ENCODE assay signal across 21 cellular contexts in the genomic region with DNA sequence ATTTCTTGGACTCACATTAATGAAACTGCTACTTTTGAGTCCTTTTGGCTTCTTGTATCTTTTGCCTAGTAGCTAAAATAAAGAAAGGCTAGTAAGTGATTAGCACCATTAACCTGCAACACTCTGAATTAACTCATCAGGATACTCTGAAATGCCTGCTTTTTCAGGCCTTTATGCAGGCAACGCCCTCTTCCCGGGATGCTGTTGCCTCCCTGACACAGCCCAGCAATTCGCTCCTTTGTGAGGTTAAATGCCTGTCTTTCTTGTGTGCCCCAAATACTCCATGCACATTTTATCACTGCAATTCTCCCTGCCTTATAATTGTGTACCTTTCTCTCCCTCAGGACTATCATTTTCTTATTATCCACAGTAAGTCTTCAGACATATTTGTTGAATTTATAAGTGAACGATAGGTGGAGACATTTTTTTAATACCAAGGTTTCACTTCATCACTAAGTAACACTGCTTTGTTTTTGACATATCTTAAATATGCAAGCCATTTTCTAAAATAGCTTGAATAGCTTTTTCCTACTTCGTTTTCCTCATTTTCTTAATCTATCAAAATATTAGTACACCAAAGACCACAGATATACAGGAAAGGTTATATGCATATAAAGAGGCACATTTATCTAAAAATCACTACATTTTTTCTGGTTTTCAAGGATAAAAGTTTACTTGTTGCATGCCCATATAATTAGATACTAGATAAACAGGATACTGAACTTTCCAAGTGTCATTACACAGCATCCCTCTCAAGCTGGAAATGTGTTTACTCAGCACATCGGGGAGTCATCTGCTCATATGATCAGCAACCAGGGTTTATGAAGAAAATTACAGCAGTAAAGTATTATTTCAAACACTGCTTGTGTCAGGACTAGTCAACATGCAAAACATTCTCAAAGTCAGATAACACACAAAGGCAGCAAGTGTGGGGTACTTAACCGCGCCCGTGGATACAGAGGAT. TPM values are rescaled to one million over a fixed set of nuclear protein-coding genes. Genes with fewer than 3 reads are reported as not detected.
DNase-seq lines count a peak whose midpoint lies in the region; ATAC-seq and TF ChIP-seq lines count a peak whose summit lies in the region.
"Had no signal": no experiment of that assay in that cellular context is flagged by ENCODE, and none has a peak within 500 bp of the region (broad histone marks: within the 10 kb centered on the region; RNA-seq: fewer than 3 reads in every experiment).

No MANE protein-coding gene starts in this region.

- ATAC-seq in IMR-90 (ENCODE audit: low read depth), result peak; percentile 81
- peak; percentile 27 for ATAC-seq in foreskin keratinocyte
- no peak for ATAC-seq in left lobe of liver
- no peak for ATAC-seq in effector memory CD8-positive, alpha-beta T cell (replicated peaks)
- ATAC-seq: activated CD8-positive, alpha-beta T cell treated with anti-CD3 and anti-CD28 coated beads for 36 hours; activated T-helper 17 cell treated with anti-CD3 and anti-CD28 coated beads, Interleukin-2, amount 50 U/mL, for 72 hours; left colon had no signal

- peak overlapping the region; percentile 88 for H2BK120ac ChIP-seq in IMR-90 (ENCODE audit: low read depth, low read length)

- H3K4me2 ChIP-seq in IMR-90 (ENCODE audit: low read depth, low read length) (peak overlapping the region; percentile 20), SU-DHL-6 (ENCODE audit: low read depth, low read length, poor library complexity, severe bottlenecking) (no peak overlapping the region)
- H3K4me2 ChIP-seq: BLaER1, hepatocyte had no signal

- H3K4ac ChIP-seq in IMR-90 (ENCODE audit: low read depth, low read length), result peak overlapping the region; percentile 83

- H3K79me2 ChIP-seq in SU-DHL-6 (ENCODE audit: insufficient read depth, low read length), result no peaks in the 10 kb centered on the region
- H3K79me2 ChIP-seq: hepatocyte had no signal

- TF ChIP-seq RAD21 in IMR-90 (IDR thresholded peaks at IDR 0.05; ENCODE audit: low read length), result no peak

- POLR2A ChIA-PET in IMR-90 (lab: Charles Lee; ENCODE audit: unreplicated experiment), result no interaction called here

- H3K36me3 Mint-ChIP-seq in activated T-cell treated with anti-CD3 and anti-CD28 coated beads, Interleukin-2, amount 50 U/mL, for 24 hours (ENCODE audit: low read depth), result no peaks in the 10 kb centered on the region
- H3K36me3 Mint-ChIP-seq in effector memory CD8-positive, alpha-beta T cell (ENCODE audit: insufficient read depth), result no peaks in the 10 kb centered on the region

- no peak for TF ChIP-seq POLR2A in IMR-90 (IDR thresholded peaks at IDR 0.05; ENCODE audit: low read depth, low read length)

- peak; percentile 74 for DNase-seq in DMS53 (lab: John Stamatoyannopoulos, UW)
- peak; percentile 17 for DNase-seq in IMR-90
- DNase-seq in foreskin keratinocyte, result no peak
- DNase-seq in left lobe of liver (ENCODE audit: low spot score), result no peak
- DNase-seq in posterior vena cava (ENCODE audit: low spot score), result no peak
- no peak for DNase-seq in activated T-cell treated with anti-CD3 and anti-CD28 coated beads, Interleukin-2, amount 50 U/mL, for 24 hours
- no peak for DNase-seq in effector memory CD8-positive, alpha-beta T cell
- DNase-seq: activated CD8-positive, alpha-beta T cell treated with anti-CD3 and anti-CD28 coated beads for 36 hours; amniotic stem cell; Kasumi-1; left colon; NCI-H2029 treated with DMSO at 0.1 percent for 48 hours; posterior cingulate gyrus; SJCRH30 had no signal

- peak overlapping the region; percentile 24 to 84; a peak in 2 of 4 replicates for H4K8ac ChIP-seq in IMR-90 (ENCODE audit: low read depth in 2 of 2, low read length in 2 of 2)

- BruUV-seq in IMR-90 (replicated peaks; lab: Mats Ljungman, UMichigan), result no TSS peak

- CTCF ChIA-PET in IMR-90 (lab: Yijun Ruan, JAX), result interaction anchor here (1.0 to 1.5 kb wide), 3 partner anchors 9 to 417 kb away, joined by 3 to 6 read pairs (median 3); partner anchors contain the start of gene PDGFD

- H3K18ac ChIP-seq in IMR-90 (ENCODE audit: low read depth, low read length), result peak overlapping the region; percentile 96

- peak overlapping the region; percentile 77 for H4K91ac ChIP-seq in IMR-90 (ENCODE audit: insufficient read depth, low read depth, low read length)

- no peaks in the 10 kb centered on the region for H3K4me1 Mint-ChIP-seq in activated T-cell treated with anti-CD3 and anti-CD28 coated beads, Interleukin-2, amount 50 U/mL, for 24 hours (ENCODE audit: low read depth)
- H3K4me1 Mint-ChIP-seq in effector memory CD8-positive, alpha-beta T cell (ENCODE audit: low read depth in 2 of 2), result no peaks in the 10 kb centered on the region
- H3K4me1 Mint-ChIP-seq: activated T-helper 17 cell treated with anti-CD3 and anti-CD28 coated beads, Interleukin-2, amount 50 U/mL, for 72 hours had no signal

- no peaks in the 10 kb centered on the region for H3F3A ChIP-seq in SU-DHL-6 (ENCODE audit: insufficient read depth)

- no peak for TF ChIP-seq CTCF in IMR-90 (conservative IDR thresholded peaks at IDR 0.05; ENCODE audit: low read depth, low read length)
- TF ChIP-seq CTCF in SU-DHL-6 (IDR thresholded peaks at IDR 0.05; ENCODE audit: insufficient read depth, low read length, poor library complexity, severe bottlenecking), result peak; percentile 9
- TF ChIP-seq CTCF in foreskin keratinocyte (conservative IDR thresholded peaks at IDR 0.05), result peak; percentile 9

- H2BK15ac ChIP-seq in IMR-90 (ENCODE audit: low read depth, low read length), result peak overlapping the region; percentile 85; the same call in 2 of the 3 replicates

- no peaks in the 10 kb centered on the region; the same call in 1 of the 2 replicates for H3K27me3 ChIP-seq in IMR-90 (ENCODE audit: control insufficient read depth, insufficient read depth, low read length)
- H3K27me3 ChIP-seq in SU-DHL-6 (ENCODE audit: low read length), result no peaks in the 10 kb centered on the region
- no peaks in the 10 kb centered on the region for H3K27me3 ChIP-seq in foreskin keratinocyte
- H3K27me3 ChIP-seq: BLaER1, hepatocyte, SJCRH30 had no signal

- peak overlapping the region; percentile 94 for H4K5ac ChIP-seq in IMR-90 (ENCODE audit: low read depth, low read length)

- H3K9me1 ChIP-seq in IMR-90 (ENCODE audit: insufficient read depth, low read length), result no peaks in the 10 kb centered on the region

- H3K27ac ChIP-seq in IMR-90 (ENCODE audit: insufficient read depth, low read length) (peak overlapping the region; percentile 92; the same call in 1 of the 2 replicates), SU-DHL-6 (ENCODE audit: low read depth, low read length) (no peak overlapping the region), foreskin keratinocyte (no peak overlapping the region)
- H3K27ac ChIP-seq: BLaER1, hepatocyte, HL-60, SJCRH30 had no signal

- whole genome bisulfite sequencing in IMR-90 (ENCODE audit: extremely low coverage in 2 of 2, insufficient read length in 1 of 2), 2 experiments, result 77% methylated on average over 2 of the region's 9 CpGs; no CpG with 5 or more reads in 1 of the 2 experiments

- H3K36me3 ChIP-seq in IMR-90 (ENCODE audit: control insufficient read depth, insufficient read depth, low read length) (no peaks in the 10 kb centered on the region), SU-DHL-6 (ENCODE audit: low read length) (no peaks in the 10 kb centered on the region)
- H3K36me3 ChIP-seq: BLaER1, SJCRH30 had no signal

- dilution Hi-C loops in IMR-90 (cut with HindIII; ENCODE audit: low sequenced_read_pairs, unreplicated experiment), result no loop called here

- peak overlapping the region; percentile 74 for H3K14ac ChIP-seq in IMR-90 (replicated peaks; ENCODE audit: low read depth, low read length)

- no peak overlapping the region for H3K27ac Mint-ChIP-seq in activated T-cell treated with anti-CD3 and anti-CD28 coated beads, Interleukin-2, amount 50 U/mL, for 24 hours
- no peak overlapping the region for H3K27ac Mint-ChIP-seq in effector memory CD8-positive, alpha-beta T cell
- H3K27ac Mint-ChIP-seq: activated CD8-positive, alpha-beta T cell treated with anti-CD3 and anti-CD28 coated beads for 36 hours; activated T-helper 17 cell treated with anti-CD3 and anti-CD28 coated beads, Interleukin-2, amount 50 U/mL, for 72 hours had no signal

- H3K23ac ChIP-seq in IMR-90 (ENCODE audit: low read depth, low read length), result no peak overlapping the region

- peak overlapping the region; percentile 27; the same call in 1 of the 2 replicates for H2AK5ac ChIP-seq in IMR-90 (ENCODE audit: low read depth, low read length)

- in situ Hi-C loops in IMR-90 (cut with MboI; ENCODE audit: low sequenced_read_pairs), result no loop called here

- H3K79me1 ChIP-seq in IMR-90 (ENCODE audit: low read depth in 1 of 2, low read length in 2 of 2), result no peaks in the 10 kb centered on the region

- H3K4me3 ChIP-seq in IMR-90 (ENCODE audit: insufficient read depth, low read depth, low read length) (no peak overlapping the region), SU-DHL-6 (ENCODE audit: insufficient read depth, low read length, poor library complexity, severe bottlenecking) (no peak overlapping the region)
- H3K4me3 ChIP-seq: BLaER1, hepatocyte, SJCRH30 had no signal

- no peak overlapping the region for H2AFZ ChIP-seq in IMR-90 (replicated peaks; ENCODE audit: low read length, poor library complexity)
- H2AFZ ChIP-seq in SU-DHL-6 (ENCODE audit: low read depth, low read length, severe bottlenecking), result no peak overlapping the region
- H2AFZ ChIP-seq: hepatocyte had no signal

- H3K9me3 ChIP-seq in IMR-90 (ENCODE audit: control insufficient read depth, insufficient read depth, low read length), result no peaks in the 10 kb centered on the region
- no peaks in the 10 kb centered on the region for H3K9me3 ChIP-seq in SU-DHL-6 (ENCODE audit: insufficient read depth, low read length)
- H3K9me3 ChIP-seq: BLaER1, SJCRH30 had no signal

- peaks cover 11% of the 10 kb centered on the region for H3K4me1 ChIP-seq in IMR-90 (ENCODE audit: control insufficient read depth, insufficient read depth, low read length)
- no peaks in the 10 kb centered on the region for H3K4me1 ChIP-seq in foreskin keratinocyte
- H3K4me1 ChIP-seq: BLaER1, SJCRH30 had no signal

- H2BK20ac ChIP-seq in IMR-90 (ENCODE audit: low read depth, low read length), result peak overlapping the region; percentile 73

- H3K9ac ChIP-seq in IMR-90 (ENCODE audit: low read depth, low read length) (no peak overlapping the region), SU-DHL-6 (ENCODE audit: low read length) (no peak overlapping the region)
- H3K9ac ChIP-seq: BLaER1 had no signal

- H3K56ac ChIP-seq in IMR-90 (ENCODE audit: extremely low read depth, insufficient read depth, low read length), result peak overlapping the region; percentile 53; the same call in 1 of the 2 replicates

- peak overlapping the region; percentile 53 for H2BK5ac ChIP-seq in IMR-90 (ENCODE audit: low read depth, low read length, poor library complexity, severe bottlenecking)

- intact Hi-C loops in IMR-90 (cut with micrococcal nuclease), result no loop called here
- intact Hi-C loops in posterior vena cava (cut with DNase I), result no loop called here

- H3K9me2 ChIP-seq in SU-DHL-6 (replicated peaks; ENCODE audit: insufficient read depth, low read length), result no peaks in the 10 kb centered on the region

- H3K27me3 Mint-ChIP-seq in activated T-cell treated with anti-CD3 and anti-CD28 coated beads, Interleukin-2, amount 50 U/mL, for 24 hours, result no peaks in the 10 kb centered on the region
- no peaks in the 10 kb centered on the region for H3K27me3 Mint-ChIP-seq in effector memory CD8-positive, alpha-beta T cell
- H3K27me3 Mint-ChIP-seq: activated CD8-positive, alpha-beta T cell treated with anti-CD3 and anti-CD28 coated beads for 36 hours; activated T-helper 17 cell treated with anti-CD3 and anti-CD28 coated beads, Interleukin-2, amount 50 U/mL, for 72 hours had no signal

- no peak overlapping the region for H2AK9ac ChIP-seq in IMR-90 (replicated peaks; ENCODE audit: low read depth, low read length, poor library complexity)

- no peaks in the 10 kb centered on the region for H3K9me3 Mint-ChIP-seq in activated T-cell treated with anti-CD3 and anti-CD28 coated beads, Interleukin-2, amount 50 U/mL, for 24 hours
- peaks cover 0 to 6% of the 10 kb centered on the region in 2 donors for H3K9me3 Mint-ChIP-seq in effector memory CD8-positive, alpha-beta T cell
- H3K9me3 Mint-ChIP-seq: activated T-helper 17 cell treated with anti-CD3 and anti-CD28 coated beads, Interleukin-2, amount 50 U/mL, for 72 hours had no signal

- no peak overlapping the region for H3K4me3 Mint-ChIP-seq in activated T-cell treated with anti-CD3 and anti-CD28 coated beads, Interleukin-2, amount 50 U/mL, for 24 hours
- no peak overlapping the region for H3K4me3 Mint-ChIP-seq in effector memory CD8-positive, alpha-beta T cell
- H3K4me3 Mint-ChIP-seq: activated CD8-positive, alpha-beta T cell treated with anti-CD3 and anti-CD28 coated beads for 36 hours; activated T-helper 17 cell treated with anti-CD3 and anti-CD28 coated beads, Interleukin-2, amount 50 U/mL, for 72 hours had no signal

- H4K20me1 ChIP-seq in IMR-90 (ENCODE audit: insufficient read depth, low read length) (no peaks in the 10 kb centered on the region), SU-DHL-6 (ENCODE audit: low read depth, low read length) (no peaks in the 10 kb centered on the region)
- H4K20me1 ChIP-seq: BLaER1 had no signal

RNA-seq across cellular contexts. Expression of gene DDI1, which starts 48.5 kb away (rescaled TPM):
- total RNA-seq in IMR-90 (2012; rRNA removed) (not detected in 2 replicates), foreskin keratinocyte (not detected in 2 replicates), left lobe of liver (not detected), posterior vena cava (not detected)
- polyA plus RNA-seq in IMR-90 (2012; rRNA removed) (not detected in 2 replicates), foreskin keratinocyte (not detected in 2 replicates)
- polyA plus RNA-seq in IMR-90 (2012; cell fraction: cytosol; rRNA removed), result not detected in 2 replicates
- polyA plus RNA-seq in IMR-90 (2012; cell fraction: nucleus; rRNA removed; ENCODE audit: low replicate concordance), result 0.02 TPM in 1 of 2 replicates, not detected in the other
- total RNA-seq: activated CD8-positive, alpha-beta T cell treated with anti-CD3 and anti-CD28 coated beads for 36 hours; activated T-helper 17 cell treated with anti-CD3 and anti-CD28 coated beads, Interleukin-2, amount 50 U/mL, for 72 hours; Daoy; epithelial cell of proximal tubule; hepatocyte; left colon; SJCRH30 had no signal

Comparison
In these comparisons a context has a peak if more than half of its experiments do, and no peak if none do; other contexts are left out.
1. DNase-seq: peak in DMS53 (single experiment) and IMR-90 (single experiment); none in foreskin keratinocyte (0 of 2), left lobe of liver (single experiment), posterior vena cava (single experiment), activated T-cell treated with anti-CD3 and anti-CD28 coated beads, Interleukin-2, amount 50 U/mL, for 24 hours (single experiment) and effector memory CD8-positive, alpha-beta T cell (0 of 3).
2. ATAC-seq: peak in IMR-90 (single experiment) and foreskin keratinocyte (single experiment); none in left lobe of liver (single experiment) and effector memory CD8-positive, alpha-beta T cell (single experiment).